1 cellular context compared by ENCODE assay signal in genomic region chr17:77847211-77848085, GRCh38.
TF ChIP-seq lines count a peak whose summit lies in the region.

No MANE protein-coding gene starts in this region.

TF ChIP-seq in HEK293, 187 proteins besides CTCF, POLR2A, EP300 and RAD21 (continued from another document):
- TF ChIP-seq BCL6B (tag by site-specific recombination; IDR thresholded peaks at IDR 0.05): no peak
- 0 out of 2 replicates have a peak, but pooled peaks have one; percentile 3 for TF ChIP-seq SCRT2 (tag by site-specific recombination; IDR thresholded peaks at IDR 0.05)
- TF ChIP-seq REPIN1 (tag by site-specific recombination; IDR thresholded peaks at IDR 0.05; ENCODE audit: low read depth): no peak
TF ChIP-seq in HEK293: peak in this region for 2.
